In genomic region chr2:228140934-228141528, GRCh38 we compare ENCODE assay signal across 1 cellular context.
TF ChIP-seq lines count a peak whose summit lies in the region.

No MANE protein-coding gene starts in this region.

TF ChIP-seq in GM12878, 131 proteins besides CTCF, POLR2A, EP300 and RAD21 (continues in another document):
- TF ChIP-seq, protein P1, sequence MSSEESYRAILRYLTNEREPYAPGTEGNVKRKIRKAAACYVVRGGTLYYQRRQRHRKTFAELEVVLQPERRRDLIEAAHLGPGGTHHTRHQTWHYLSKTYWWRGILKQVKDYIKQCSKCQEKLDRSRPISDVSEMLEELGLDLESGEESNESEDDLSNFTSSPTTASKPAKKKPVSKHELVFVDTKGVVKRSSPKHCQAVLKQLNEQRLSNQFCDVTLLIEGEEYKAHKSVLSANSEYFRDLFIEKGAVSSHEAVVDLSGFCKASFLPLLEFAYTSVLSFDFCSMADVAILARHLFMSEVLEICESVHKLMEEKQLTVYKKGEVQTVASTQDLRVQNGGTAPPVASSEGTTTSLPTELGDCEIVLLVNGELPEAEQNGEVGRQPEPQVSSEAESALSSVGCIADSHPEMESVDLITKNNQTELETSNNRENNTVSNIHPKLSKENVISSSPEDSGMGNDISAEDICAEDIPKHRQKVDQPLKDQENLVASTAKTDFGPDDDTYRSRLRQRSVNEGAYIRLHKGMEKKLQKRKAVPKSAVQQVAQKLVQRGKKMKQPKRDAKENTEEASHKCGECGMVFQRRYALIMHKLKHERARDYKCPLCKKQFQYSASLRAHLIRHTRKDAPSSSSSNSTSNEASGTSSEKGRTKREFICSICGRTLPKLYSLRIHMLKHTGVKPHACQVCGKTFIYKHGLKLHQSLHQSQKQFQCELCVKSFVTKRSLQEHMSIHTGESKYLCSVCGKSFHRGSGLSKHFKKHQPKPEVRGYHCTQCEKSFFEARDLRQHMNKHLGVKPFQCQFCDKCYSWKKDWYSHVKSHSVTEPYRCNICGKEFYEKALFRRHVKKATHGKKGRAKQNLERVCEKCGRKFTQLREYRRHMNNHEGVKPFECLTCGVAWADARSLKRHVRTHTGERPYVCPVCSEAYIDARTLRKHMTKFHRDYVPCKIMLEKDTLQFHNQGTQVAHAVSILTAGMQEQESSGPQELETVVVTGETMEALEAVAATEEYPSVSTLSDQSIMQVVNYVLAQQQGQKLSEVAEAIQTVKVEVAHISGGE (CRISPR knock-in tag; IDR thresholded peaks at IDR 0.05): no peak
- TF ChIP-seq JUND (IDR thresholded peaks at IDR 0.05; ENCODE audit: low read depth, low read length) (peak; percentile 78; the same call in 1 of the 2 replicates), STAT3 (IDR thresholded peaks at IDR 0.05; ENCODE audit: low read depth, low read length) (peak; percentile 39; the same call in 1 of the 2 replicates), EGR1 (IDR thresholded peaks at IDR 0.05; ENCODE audit: borderline replicate concordance in 1 of 2, low read depth in 2 of 2, low read length in 2 of 2) (no peak), RFX5 (IDR thresholded peaks at IDR 0.05; ENCODE audit: low read depth, low read length) (no peak), NBN (IDR thresholded peaks at IDR 0.05) (peak; percentile 43; the same call in 1 of the 2 replicates), POLR2AphosphoS5 (IDR thresholded peaks at IDR 0.05; ENCODE audit: low read length) (no peak), RB1 (IDR thresholded peaks at IDR 0.05; ENCODE audit: borderline replicate concordance) (no peak), ETV6 (conservative IDR thresholded peaks at IDR 0.05 in 1 of 2, IDR thresholded peaks at IDR 0.05 in 1 of 2; ENCODE audit: borderline replicate concordance in 1 of 2, low read depth in 1 of 2) (peak in 1 of 2 experiments; percentile 29; a peak in 1 of 4 replicates), DPF2 (IDR thresholded peaks at IDR 0.05) (peak; percentile 52; the same call in 1 of the 2 replicates), ZNF217 (IDR thresholded peaks at IDR 0.05) (peak; percentile 90), BHLHE40 (IDR thresholded peaks at IDR 0.05; ENCODE audit: borderline replicate concordance in 1 of 2, low read depth in 2 of 2, low read length in 1 of 2) (peak; percentile 30 to 53; a peak in 2 of 4 replicates), NR2F1 (conservative IDR thresholded peaks at IDR 0.05) (0 out of 2 replicates have a peak, but pooled peaks have one; percentile 10), FOXK2 (IDR thresholded peaks at IDR 0.05) (no peak), BCL3 (IDR thresholded peaks at IDR 0.05; ENCODE audit: borderline replicate concordance, insufficient read depth, low read depth, low read length, poor library complexity, severe bottlenecking) (no peak), KAT2A (conservative IDR thresholded peaks at IDR 0.05; ENCODE audit: control insufficient read depth, low read depth, low read length) (no peak), PAX8 (IDR thresholded peaks at IDR 0.05) (no peak), NFIC (IDR thresholded peaks at IDR 0.05; ENCODE audit: low read depth, low read length) (peak; percentile 58), YY1 (IDR thresholded peaks at IDR 0.05; ENCODE audit: low read depth, low read length) (no peak), SMARCA5 (IDR thresholded peaks at IDR 0.05) (no peak), MYC (IDR thresholded peaks at IDR 0.05; ENCODE audit: insufficient read depth, insufficient read length, insufficient replicate concordance, low read length, severe bottlenecking) (no peak), ZNF622 (IDR thresholded peaks at IDR 0.05) (no peak), POLR2AphosphoS2 (IDR thresholded peaks at IDR 0.05; ENCODE audit: low read depth, low read length) (no peak), ATF7 (IDR thresholded peaks at IDR 0.05; ENCODE audit: low read depth) (peak; percentile 76), HCFC1 (IDR thresholded peaks at IDR 0.05; ENCODE audit: low read length) (no peak), BCL11A (IDR thresholded peaks at IDR 0.05; ENCODE audit: low read depth, low read length) (no peak), RCOR1 (conservative IDR thresholded peaks at IDR 0.05; ENCODE audit: low read depth, low read length) (no peak), SMAD5 (IDR thresholded peaks at IDR 0.05; ENCODE audit: low read depth) (no peak), E2F4 (IDR thresholded peaks at IDR 0.05; ENCODE audit: low read depth, low read length) (no peak), RAD51 (IDR thresholded peaks at IDR 0.05) (no peak), RUNX3 (IDR thresholded peaks at IDR 0.05; ENCODE audit: low read length) (peak; percentile 83), ATF2 (IDR thresholded peaks at IDR 0.05; ENCODE audit: low read length) (0 out of 2 replicates have a peak, but pooled peaks have one; percentile 29), NFYA (IDR thresholded peaks at IDR 0.05; ENCODE audit: borderline replicate concordance, low read depth, low read length) (no peak), SPI1 (IDR thresholded peaks at IDR 0.05; ENCODE audit: borderline replicate concordance, insufficient read depth, low read depth, low read length) (no peak), CREB1 (IDR thresholded peaks at IDR 0.05; ENCODE audit: low read depth) (no peak), GATAD2B (conservative IDR thresholded peaks at IDR 0.05; ENCODE audit: low read depth) (no peak), ZBED1 (IDR thresholded peaks at IDR 0.05; ENCODE audit: borderline replicate concordance) (no peak), JUNB (IDR thresholded peaks at IDR 0.05) (peak; percentile 70), YBX1 (IDR thresholded peaks at IDR 0.05) (no peak), HDAC6 (IDR thresholded peaks at IDR 0.05; ENCODE audit: unreplicated experiment) (no peak)
- TF ChIP-seq, protein P2, sequence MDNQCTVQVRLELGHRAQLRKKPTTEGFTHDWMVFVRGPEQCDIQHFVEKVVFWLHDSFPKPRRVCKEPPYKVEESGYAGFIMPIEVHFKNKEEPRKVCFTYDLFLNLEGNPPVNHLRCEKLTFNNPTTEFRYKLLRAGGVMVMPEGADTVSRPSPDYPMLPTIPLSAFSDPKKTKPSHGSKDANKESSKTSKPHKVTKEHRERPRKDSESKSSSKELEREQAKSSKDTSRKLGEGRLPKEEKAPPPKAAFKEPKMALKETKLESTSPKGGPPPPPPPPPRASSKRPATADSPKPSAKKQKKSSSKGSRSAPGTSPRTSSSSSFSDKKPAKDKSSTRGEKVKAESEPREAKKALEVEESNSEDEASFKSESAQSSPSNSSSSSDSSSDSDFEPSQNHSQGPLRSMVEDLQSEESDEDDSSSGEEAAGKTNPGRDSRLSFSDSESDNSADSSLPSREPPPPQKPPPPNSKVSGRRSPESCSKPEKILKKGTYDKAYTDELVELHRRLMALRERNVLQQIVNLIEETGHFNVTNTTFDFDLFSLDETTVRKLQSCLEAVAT (IDR thresholded peaks at IDR 0.05): peak; percentile 61
- TF ChIP-seq, protein P3, sequence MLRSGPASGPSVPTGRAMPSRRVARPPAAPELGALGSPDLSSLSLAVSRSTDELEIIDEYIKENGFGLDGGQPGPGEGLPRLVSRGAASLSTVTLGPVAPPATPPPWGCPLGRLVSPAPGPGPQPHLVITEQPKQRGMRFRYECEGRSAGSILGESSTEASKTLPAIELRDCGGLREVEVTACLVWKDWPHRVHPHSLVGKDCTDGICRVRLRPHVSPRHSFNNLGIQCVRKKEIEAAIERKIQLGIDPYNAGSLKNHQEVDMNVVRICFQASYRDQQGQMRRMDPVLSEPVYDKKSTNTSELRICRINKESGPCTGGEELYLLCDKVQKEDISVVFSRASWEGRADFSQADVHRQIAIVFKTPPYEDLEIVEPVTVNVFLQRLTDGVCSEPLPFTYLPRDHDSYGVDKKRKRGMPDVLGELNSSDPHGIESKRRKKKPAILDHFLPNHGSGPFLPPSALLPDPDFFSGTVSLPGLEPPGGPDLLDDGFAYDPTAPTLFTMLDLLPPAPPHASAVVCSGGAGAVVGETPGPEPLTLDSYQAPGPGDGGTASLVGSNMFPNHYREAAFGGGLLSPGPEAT (IDR thresholded peaks at IDR 0.05; ENCODE audit: low read depth): peak; percentile 67; the same call in 1 of the 2 replicates
- TF ChIP-seq, protein P4, sequence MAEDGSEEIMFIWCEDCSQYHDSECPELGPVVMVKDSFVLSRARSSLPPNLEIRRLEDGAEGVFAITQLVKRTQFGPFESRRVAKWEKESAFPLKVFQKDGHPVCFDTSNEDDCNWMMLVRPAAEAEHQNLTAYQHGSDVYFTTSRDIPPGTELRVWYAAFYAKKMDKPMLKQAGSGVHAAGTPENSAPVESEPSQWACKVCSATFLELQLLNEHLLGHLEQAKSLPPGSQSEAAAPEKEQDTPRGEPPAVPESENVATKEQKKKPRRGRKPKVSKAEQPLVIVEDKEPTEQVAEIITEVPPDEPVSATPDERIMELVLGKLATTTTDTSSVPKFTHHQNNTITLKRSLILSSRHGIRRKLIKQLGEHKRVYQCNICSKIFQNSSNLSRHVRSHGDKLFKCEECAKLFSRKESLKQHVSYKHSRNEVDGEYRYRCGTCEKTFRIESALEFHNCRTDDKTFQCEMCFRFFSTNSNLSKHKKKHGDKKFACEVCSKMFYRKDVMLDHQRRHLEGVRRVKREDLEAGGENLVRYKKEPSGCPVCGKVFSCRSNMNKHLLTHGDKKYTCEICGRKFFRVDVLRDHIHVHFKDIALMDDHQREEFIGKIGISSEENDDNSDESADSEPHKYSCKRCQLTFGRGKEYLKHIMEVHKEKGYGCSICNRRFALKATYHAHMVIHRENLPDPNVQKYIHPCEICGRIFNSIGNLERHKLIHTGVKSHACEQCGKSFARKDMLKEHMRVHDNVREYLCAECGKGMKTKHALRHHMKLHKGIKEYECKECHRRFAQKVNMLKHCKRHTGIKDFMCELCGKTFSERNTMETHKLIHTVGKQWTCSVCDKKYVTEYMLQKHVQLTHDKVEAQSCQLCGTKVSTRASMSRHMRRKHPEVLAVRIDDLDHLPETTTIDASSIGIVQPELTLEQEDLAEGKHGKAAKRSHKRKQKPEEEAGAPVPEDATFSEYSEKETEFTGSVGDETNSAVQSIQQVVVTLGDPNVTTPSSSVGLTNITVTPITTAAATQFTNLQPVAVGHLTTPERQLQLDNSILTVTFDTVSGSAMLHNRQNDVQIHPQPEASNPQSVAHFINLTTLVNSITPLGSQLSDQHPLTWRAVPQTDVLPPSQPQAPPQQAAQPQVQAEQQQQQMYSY (CRISPR knock-in tag; IDR thresholded peaks at IDR 0.05): no peak
- TF ChIP-seq, protein P5, sequence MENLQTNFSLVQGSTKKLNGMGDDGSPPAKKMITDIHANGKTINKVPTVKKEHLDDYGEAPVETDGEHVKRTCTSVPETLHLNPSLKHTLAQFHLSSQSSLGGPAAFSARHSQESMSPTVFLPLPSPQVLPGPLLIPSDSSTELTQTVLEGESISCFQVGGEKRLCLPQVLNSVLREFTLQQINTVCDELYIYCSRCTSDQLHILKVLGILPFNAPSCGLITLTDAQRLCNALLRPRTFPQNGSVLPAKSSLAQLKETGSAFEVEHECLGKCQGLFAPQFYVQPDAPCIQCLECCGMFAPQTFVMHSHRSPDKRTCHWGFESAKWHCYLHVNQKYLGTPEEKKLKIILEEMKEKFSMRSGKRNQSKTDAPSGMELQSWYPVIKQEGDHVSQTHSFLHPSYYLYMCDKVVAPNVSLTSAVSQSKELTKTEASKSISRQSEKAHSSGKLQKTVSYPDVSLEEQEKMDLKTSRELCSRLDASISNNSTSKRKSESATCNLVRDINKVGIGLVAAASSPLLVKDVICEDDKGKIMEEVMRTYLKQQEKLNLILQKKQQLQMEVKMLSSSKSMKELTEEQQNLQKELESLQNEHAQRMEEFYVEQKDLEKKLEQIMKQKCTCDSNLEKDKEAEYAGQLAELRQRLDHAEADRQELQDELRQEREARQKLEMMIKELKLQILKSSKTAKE (IDR thresholded peaks at IDR 0.05; ENCODE audit: low read depth, poor library complexity, severe bottlenecking): peak; percentile 46
